1 cellular context compared by ENCODE assay signal in the genomic region with DNA sequence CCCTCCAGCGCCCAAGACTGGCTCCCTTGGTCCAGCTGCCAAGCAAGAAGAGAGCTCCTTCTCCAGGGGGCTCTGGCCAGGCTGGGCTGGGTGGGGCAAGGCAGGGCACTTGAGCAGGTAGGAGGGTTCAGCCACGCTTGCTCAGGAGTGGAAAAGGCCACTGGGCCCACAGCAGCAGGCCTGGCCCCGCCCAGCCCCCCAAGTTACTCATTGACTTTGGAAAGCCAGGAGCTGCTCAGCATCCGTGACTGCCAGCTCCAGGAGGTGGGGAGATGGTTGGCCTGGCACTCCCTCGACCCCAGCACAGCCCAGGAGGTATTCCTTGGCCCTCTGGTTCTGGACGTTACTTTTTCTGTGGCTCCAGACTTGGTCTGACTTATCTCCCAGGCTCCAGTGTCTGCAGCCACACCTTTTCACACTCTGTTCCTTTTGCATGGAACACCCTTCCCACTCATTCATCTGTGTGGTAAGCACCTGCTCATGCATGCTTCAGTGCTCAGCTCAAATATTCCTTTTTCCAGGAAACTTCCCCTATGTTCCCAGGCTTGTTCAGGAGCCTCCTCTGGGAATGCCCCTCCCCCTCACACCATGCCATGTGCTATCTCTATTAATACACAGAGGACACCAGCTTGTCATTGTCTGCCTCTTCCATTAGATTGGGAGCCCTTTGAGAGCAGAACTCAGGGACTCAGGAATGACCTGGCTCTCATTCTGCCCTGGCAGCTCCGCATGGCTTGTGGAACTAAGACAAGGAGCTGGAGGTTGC.
TF ChIP-seq lines count a peak whose summit lies in the region.

A gene with protein sequence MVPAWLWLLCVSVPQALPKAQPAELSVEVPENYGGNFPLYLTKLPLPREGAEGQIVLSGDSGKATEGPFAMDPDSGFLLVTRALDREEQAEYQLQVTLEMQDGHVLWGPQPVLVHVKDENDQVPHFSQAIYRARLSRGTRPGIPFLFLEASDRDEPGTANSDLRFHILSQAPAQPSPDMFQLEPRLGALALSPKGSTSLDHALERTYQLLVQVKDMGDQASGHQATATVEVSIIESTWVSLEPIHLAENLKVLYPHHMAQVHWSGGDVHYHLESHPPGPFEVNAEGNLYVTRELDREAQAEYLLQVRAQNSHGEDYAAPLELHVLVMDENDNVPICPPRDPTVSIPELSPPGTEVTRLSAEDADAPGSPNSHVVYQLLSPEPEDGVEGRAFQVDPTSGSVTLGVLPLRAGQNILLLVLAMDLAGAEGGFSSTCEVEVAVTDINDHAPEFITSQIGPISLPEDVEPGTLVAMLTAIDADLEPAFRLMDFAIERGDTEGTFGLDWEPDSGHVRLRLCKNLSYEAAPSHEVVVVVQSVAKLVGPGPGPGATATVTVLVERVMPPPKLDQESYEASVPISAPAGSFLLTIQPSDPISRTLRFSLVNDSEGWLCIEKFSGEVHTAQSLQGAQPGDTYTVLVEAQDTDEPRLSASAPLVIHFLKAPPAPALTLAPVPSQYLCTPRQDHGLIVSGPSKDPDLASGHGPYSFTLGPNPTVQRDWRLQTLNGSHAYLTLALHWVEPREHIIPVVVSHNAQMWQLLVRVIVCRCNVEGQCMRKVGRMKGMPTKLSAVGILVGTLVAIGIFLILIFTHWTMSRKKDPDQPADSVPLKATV (minus strand): TSS at position 83 of the 766 bp plus-strand sequence. CDS start 820 bp downstream, outside the sequence.

TF ChIP-seq in GM23338, 12 proteins besides CTCF, POLR2A, EP300 and RAD21 (continued from another document):
- TF ChIP-seq, protein P1, sequence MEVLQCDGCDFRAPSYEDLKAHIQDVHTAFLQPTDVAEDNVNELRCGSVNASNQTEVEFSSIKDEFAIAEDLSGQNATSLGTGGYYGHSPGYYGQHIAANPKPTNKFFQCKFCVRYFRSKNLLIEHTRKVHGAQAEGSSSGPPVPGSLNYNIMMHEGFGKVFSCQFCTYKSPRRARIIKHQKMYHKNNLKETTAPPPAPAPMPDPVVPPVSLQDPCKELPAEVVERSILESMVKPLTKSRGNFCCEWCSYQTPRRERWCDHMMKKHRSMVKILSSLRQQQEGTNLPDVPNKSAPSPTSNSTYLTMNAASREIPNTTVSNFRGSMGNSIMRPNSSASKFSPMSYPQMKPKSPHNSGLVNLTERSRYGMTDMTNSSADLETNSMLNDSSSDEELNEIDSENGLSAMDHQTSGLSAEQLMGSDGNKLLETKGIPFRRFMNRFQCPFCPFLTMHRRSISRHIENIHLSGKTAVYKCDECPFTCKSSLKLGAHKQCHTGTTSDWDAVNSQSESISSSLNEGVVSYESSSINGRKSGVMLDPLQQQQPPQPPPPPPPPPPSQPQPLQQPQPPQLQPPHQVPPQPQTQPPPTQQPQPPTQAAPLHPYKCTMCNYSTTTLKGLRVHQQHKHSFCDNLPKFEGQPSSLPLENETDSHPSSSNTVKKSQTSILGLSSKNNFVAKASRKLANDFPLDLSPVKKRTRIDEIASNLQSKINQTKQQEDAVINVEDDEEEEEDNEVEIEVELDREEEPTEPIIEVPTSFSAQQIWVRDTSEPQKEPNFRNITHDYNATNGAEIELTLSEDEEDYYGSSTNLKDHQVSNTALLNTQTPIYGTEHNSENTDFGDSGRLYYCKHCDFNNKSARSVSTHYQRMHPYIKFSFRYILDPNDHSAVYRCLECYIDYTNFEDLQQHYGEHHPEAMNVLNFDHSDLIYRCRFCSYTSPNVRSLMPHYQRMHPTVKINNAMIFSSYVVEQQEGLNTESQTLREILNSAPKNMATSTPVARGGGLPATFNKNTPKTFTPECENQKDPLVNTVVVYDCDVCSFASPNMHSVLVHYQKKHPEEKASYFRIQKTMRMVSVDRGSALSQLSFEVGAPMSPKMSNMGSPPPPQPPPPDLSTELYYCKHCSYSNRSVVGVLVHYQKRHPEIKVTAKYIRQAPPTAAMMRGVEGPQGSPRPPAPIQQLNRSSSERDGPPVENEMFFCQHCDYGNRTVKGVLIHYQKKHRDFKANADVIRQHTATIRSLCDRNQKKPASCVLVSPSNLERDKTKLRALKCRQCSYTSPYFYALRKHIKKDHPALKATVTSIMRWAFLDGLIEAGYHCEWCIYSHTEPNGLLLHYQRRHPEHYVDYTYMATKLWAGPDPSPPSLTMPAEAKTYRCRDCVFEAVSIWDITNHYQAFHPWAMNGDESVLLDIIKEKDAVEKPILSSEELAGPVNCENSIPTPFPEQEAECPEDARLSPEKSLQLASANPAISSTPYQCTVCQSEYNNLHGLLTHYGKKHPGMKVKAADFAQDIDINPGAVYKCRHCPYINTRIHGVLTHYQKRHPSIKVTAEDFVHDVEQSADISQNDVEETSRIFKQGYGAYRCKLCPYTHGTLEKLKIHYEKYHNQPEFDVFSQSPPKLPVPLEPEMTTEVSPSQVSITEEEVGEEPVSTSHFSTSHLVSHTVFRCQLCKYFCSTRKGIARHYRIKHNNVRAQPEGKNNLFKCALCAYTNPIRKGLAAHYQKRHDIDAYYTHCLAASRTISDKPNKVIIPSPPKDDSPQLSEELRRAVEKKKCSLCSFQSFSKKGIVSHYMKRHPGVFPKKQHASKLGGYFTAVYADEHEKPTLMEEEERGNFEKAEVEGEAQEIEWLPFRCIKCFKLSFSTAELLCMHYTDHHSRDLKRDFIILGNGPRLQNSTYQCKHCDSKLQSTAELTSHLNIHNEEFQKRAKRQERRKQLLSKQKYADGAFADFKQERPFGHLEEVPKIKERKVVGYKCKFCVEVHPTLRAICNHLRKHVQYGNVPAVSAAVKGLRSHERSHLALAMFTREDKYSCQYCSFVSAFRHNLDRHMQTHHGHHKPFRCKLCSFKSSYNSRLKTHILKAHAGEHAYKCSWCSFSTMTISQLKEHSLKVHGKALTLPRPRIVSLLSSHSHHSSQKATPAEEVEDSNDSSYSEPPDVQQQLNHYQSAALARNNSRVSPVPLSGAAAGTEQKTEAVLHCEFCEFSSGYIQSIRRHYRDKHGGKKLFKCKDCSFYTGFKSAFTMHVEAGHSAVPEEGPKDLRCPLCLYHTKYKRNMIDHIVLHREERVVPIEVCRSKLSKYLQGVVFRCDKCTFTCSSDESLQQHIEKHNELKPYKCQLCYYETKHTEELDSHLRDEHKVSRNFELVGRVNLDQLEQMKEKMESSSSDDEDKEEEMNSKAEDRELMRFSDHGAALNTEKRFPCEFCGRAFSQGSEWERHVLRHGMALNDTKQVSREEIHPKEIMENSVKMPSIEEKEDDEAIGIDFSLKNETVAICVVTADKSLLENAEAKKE (CRISPR knock-in tag; IDR thresholded peaks at IDR 0.05): no peak
- TF ChIP-seq NANOG (IDR thresholded peaks at IDR 0.05; ENCODE audit: borderline replicate concordance): no peak
- TF ChIP-seq, protein P2, sequence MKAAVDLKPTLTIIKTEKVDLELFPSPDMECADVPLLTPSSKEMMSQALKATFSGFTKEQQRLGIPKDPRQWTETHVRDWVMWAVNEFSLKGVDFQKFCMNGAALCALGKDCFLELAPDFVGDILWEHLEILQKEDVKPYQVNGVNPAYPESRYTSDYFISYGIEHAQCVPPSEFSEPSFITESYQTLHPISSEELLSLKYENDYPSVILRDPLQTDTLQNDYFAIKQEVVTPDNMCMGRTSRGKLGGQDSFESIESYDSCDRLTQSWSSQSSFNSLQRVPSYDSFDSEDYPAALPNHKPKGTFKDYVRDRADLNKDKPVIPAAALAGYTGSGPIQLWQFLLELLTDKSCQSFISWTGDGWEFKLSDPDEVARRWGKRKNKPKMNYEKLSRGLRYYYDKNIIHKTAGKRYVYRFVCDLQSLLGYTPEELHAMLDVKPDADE (IDR thresholded peaks at IDR 0.05): no peak
